In genomic region chr11:72655896-72656464, GRCh38 we compare ENCODE assay signal across 25 cellular contexts. TPM values are rescaled to one million over a fixed set of nuclear protein-coding genes. Genes with fewer than 3 reads are reported as not detected.
"Had no signal": no experiment of that assay in that cellular context is flagged by ENCODE, and none has a peak within 500 bp of the region (broad histone marks: within the 10 kb centered on the region; RNA-seq: fewer than 3 reads in every experiment).

No MANE protein-coding gene starts in this region.

- DNase-seq: hypothalamus; immature natural killer cell; kidney; left colon; lower lobe of right lung; mammary epithelial cell; mesenchymal stem cell; naive thymus-derived CD8-positive, alpha-beta T cell; ovary; spleen; stimulated activated CD4-positive, alpha-beta T cell treated with anti-CD3 and anti-CD28 coated beads, Interleukin-4, amount 100 ng/mL, for 24 hours; stimulated activated naive CD4-positive, alpha-beta T cell; tibial artery had no signal

- H3K4me1 ChIP-seq: left lung, lower lobe of right lung, right atrium auricular region, suprapubic skin, tibial artery, vagina had no signal

- H3K9me3 ChIP-seq: left lung, lower lobe of right lung, ovary, right atrium auricular region, spleen, suprapubic skin, thoracic aorta, tibial artery, vagina had no signal

- H3K4me3 ChIP-seq: left lung, lower lobe of right lung, neural progenitor cell, ovary, right atrium auricular region, skin epidermis, spleen, suprapubic skin, thoracic aorta, tibial artery, vagina had no signal

- H3K9me3 Mint-ChIP-seq: immature natural killer cell; naive thymus-derived CD8-positive, alpha-beta T cell; nephron; neural progenitor cell; stimulated activated effector memory CD8-positive, alpha-beta T cell treated with anti-CD3 and anti-CD28 coated beads, Interleukin-12 subunit alpha, Interleukin-12 subunit beta, amount 100 ng/mL, for 72 hours; stimulated activated naive CD8-positive, alpha-beta T cell treated with anti-CD3 and anti-CD28 coated beads, Interleukin-15, Interleukin-2, amounts not matched to agents 100 ng/mL and 50 ng/mL, for 24 hours; type B pancreatic cell had no signal

- H3K4me1 Mint-ChIP-seq: immature natural killer cell; stimulated activated effector memory CD8-positive, alpha-beta T cell treated with anti-CD3 and anti-CD28 coated beads, Interleukin-12 subunit alpha, Interleukin-12 subunit beta, amount 100 ng/mL, for 72 hours had no signal

- H3K4me3 Mint-ChIP-seq: immature natural killer cell; naive thymus-derived CD8-positive, alpha-beta T cell; nephron; stimulated activated effector memory CD8-positive, alpha-beta T cell treated with anti-CD3 and anti-CD28 coated beads, Interleukin-12 subunit alpha, Interleukin-12 subunit beta, amount 100 ng/mL, for 72 hours; stimulated activated naive CD8-positive, alpha-beta T cell treated with anti-CD3 and anti-CD28 coated beads, Interleukin-15, Interleukin-2, amounts not matched to agents 100 ng/mL and 50 ng/mL, for 24 hours had no signal

- H3K27me3 ChIP-seq: neural progenitor cell, ovary, right atrium auricular region, suprapubic skin, vagina had no signal

- H3K36me3 ChIP-seq: left lung, lower lobe of right lung, neural progenitor cell, ovary, right atrium auricular region, spleen, suprapubic skin, thoracic aorta, tibial artery, vagina had no signal

- H3K27ac ChIP-seq: left lung, lower lobe of right lung, neural progenitor cell, ovary, right atrium auricular region, skin epidermis, spleen, suprapubic skin, thoracic aorta, tibial artery, vagina had no signal

- H3K36me3 Mint-ChIP-seq: immature natural killer cell; naive thymus-derived CD8-positive, alpha-beta T cell; neural progenitor cell; stimulated activated effector memory CD8-positive, alpha-beta T cell treated with anti-CD3 and anti-CD28 coated beads, Interleukin-12 subunit alpha, Interleukin-12 subunit beta, amount 100 ng/mL, for 72 hours; type B pancreatic cell had no signal

- H3K27ac Mint-ChIP-seq: immature natural killer cell; progenitor cell of endocrine pancreas; stimulated activated effector memory CD8-positive, alpha-beta T cell treated with anti-CD3 and anti-CD28 coated beads, Interleukin-12 subunit alpha, Interleukin-12 subunit beta, amount 100 ng/mL, for 72 hours; stimulated activated naive CD8-positive, alpha-beta T cell treated with anti-CD3 and anti-CD28 coated beads, Interleukin-15, Interleukin-2, amounts not matched to agents 100 ng/mL and 50 ng/mL, for 24 hours; type B pancreatic cell had no signal

RNA-seq across cellular contexts. Expression of gene PDE2A, which starts 18.2 kb away (rescaled TPM):
- polyA plus RNA-seq: immature natural killer cell had no signal
